Comparison of ENCODE assay signal across 9 cellular contexts in genomic region chr11:127345819-127346459, GRCh38.
A peak's percentile ranks its signal among the peaks of the same experiment; 100 is the strongest.
DNase-seq lines count a peak whose midpoint lies in the region; ATAC-seq, FAIRE-seq and TF ChIP-seq lines count a peak whose summit lies in the region.
"Had no signal": no experiment of that assay in that cellular context is flagged by ENCODE, and none has a peak within 500 bp of the region (broad histone marks: within the 10 kb centered on the region; RNA-seq: fewer than 3 reads in every experiment).

No MANE protein-coding gene starts in this region.

- H3K27ac Mint-ChIP-seq in CD14-positive monocyte: no peak overlapping the region
- H3K27ac Mint-ChIP-seq in effector memory CD8-positive, alpha-beta T cell: no peak overlapping the region
- H3K27ac Mint-ChIP-seq: IgD-negative memory B cell had no signal

- FAIRE-seq in GM12878 (lab: Jason Lieb, UNC) (peak; percentile 35), kidney (lab: Jason Lieb, UNC) (no peak)

- no peaks in the 10 kb centered on the region for H3K36me3 ChIP-seq in GM12878 (ENCODE audit: control insufficient read depth in 2 of 2, insufficient read depth in 2 of 2, low read length in 1 of 2)
- no peaks in the 10 kb centered on the region for H3K36me3 ChIP-seq in kidney (ENCODE audit: control insufficient read depth in 1 of 2, insufficient read depth in 2 of 2, low read length in 2 of 2)
- H3K36me3 ChIP-seq in thoracic aorta: no peaks in the 10 kb centered on the region

- H2AFZ ChIP-seq in GM12878 (ENCODE audit: control insufficient read depth, low read depth, low read length): no peak overlapping the region

- H4K20me1 ChIP-seq in GM12878 (ENCODE audit: control insufficient read depth, insufficient read depth): no peaks in the 10 kb centered on the region

- H3K79me2 ChIP-seq in GM12878 (ENCODE audit: control insufficient read depth, insufficient read depth, low read length): no peaks in the 10 kb centered on the region

- H3K9ac ChIP-seq in GM12878 (ENCODE audit: control insufficient read depth, insufficient read depth, low read length) (no peak overlapping the region), kidney (ENCODE audit: low read length in 2 of 2) (no peak overlapping the region)

- TF ChIP-seq POLR2A in GM12878 (IDR thresholded peaks at IDR 0.05; ENCODE audit: low read depth, low read length): no peak

- H3K9me3 Mint-ChIP-seq in CD14-positive monocyte: peaks cover 0 to 6% (median 1%) of the 10 kb centered on the region in 7 donors
- H3K9me3 Mint-ChIP-seq in effector memory CD8-positive, alpha-beta T cell: peaks cover 0 to 3% of the 10 kb centered on the region in 2 donors

- intact Hi-C loops in CD14-positive monocyte (cut with micrococcal nuclease): loop anchor here (5.0 to 10.0 kb wide), 2 partner anchors 901 to 904 kb away; no protein-coding TSS in a partner anchor
- intact Hi-C loops in GM12878 (cut with micrococcal nuclease; ENCODE audit: unreplicated experiment): loop anchor here (1.0 to 10.0 kb wide), 3 partner anchors 629 to 905 kb away; no protein-coding TSS in a partner anchor
- intact Hi-C loops in kidney (cut with DNase I): loop anchor here (10.0 kb wide), 1 partner anchor 901 kb away; no protein-coding TSS in a partner anchor

- in situ Hi-C loops in GM12878 (cut with MboI): loop anchor here (5.0 kb wide), 1 partner anchor 899 kb away; no protein-coding TSS in a partner anchor

- H3K4me2 ChIP-seq in GM12878 (ENCODE audit: control insufficient read depth, insufficient read depth): no peak overlapping the region

- no peak for TF ChIP-seq EP300 in GM12878 (IDR thresholded peaks at IDR 0.05; ENCODE audit: borderline replicate concordance in 1 of 2, control insufficient read depth in 1 of 2, low read depth in 2 of 2, low read length in 2 of 2)

- CTCF ChIA-PET in GM12878 (lab: Yijun Ruan, JAX): interaction anchor here (0.7 to 2.9 kb wide), 10 partner anchors 9 to 906 kb away, joined by 3 to 17 read pairs (median 3); no protein-coding TSS in a partner anchor

- no peaks in the 10 kb centered on the region for H3K9me3 ChIP-seq in GM12878 (replicated peaks; ENCODE audit: control insufficient read depth, insufficient read depth, low read length)
- no peaks in the 10 kb centered on the region for H3K9me3 ChIP-seq in kidney (ENCODE audit: control insufficient read depth in 1 of 2, low read length in 2 of 2)
- H3K9me3 ChIP-seq in thoracic aorta: no peaks in the 10 kb centered on the region

- H3K27me3 Mint-ChIP-seq in CD14-positive monocyte (ENCODE audit: low read depth in 3 of 3): peaks cover 0 to 5% (median 4%) of the 10 kb centered on the region in 3 donors
- H3K27me3 Mint-ChIP-seq in effector memory CD8-positive, alpha-beta T cell: no peaks in the 10 kb centered on the region
- H3K27me3 Mint-ChIP-seq: IgD-negative memory B cell had no signal

- TF ChIP-seq CTCF in CD14-positive monocyte (IDR thresholded peaks at IDR 0.05): peak; percentile 29
- TF ChIP-seq CTCF in GM12878 (IDR thresholded peaks at IDR 0.05 in 2 of 3, conservative IDR thresholded peaks at IDR 0.05 in 1 of 3; ENCODE audit: control insufficient read depth in 2 of 3, extremely low read depth in 1 of 3, insufficient read depth in 1 of 3, low read depth in 3 of 3, low read length in 3 of 3): peak; percentile 67 to 76 (median 74)
- TF ChIP-seq CTCF in kidney (IDR thresholded peaks at IDR 0.05; ENCODE audit: borderline replicate concordance, extremely low read depth, insufficient read depth): peak; percentile 63
- TF ChIP-seq CTCF in thoracic aorta (IDR thresholded peaks at IDR 0.05): peak; percentile 42

- H3K4me1 Mint-ChIP-seq in CD14-positive monocyte: no peaks in the 10 kb centered on the region
- H3K4me1 Mint-ChIP-seq in effector memory CD8-positive, alpha-beta T cell (ENCODE audit: low read depth in 2 of 2): no peaks in the 10 kb centered on the region

- RAD21 ChIA-PET in GM12878 (lab: Charles Lee; ENCODE audit: unreplicated experiment): interaction anchor here (1.1 to 2.9 kb wide), 4 partner anchors 181 to 1036 kb away, joined by 3 to 11 read pairs (median 5); no protein-coding TSS in a partner anchor

- DNase-seq in CD14-positive monocyte (ENCODE audit: low spot score) (no peak), NCI-H345 (lab: John Stamatoyannopoulos, UW) (peak; percentile 42), GM12878 (ENCODE audit: low read depth, low spot score) (no peak), kidney (no peak), thoracic aorta (ENCODE audit: low spot score) (no peak)
- DNase-seq in effector memory CD8-positive, alpha-beta T cell: no peak

- WGBS in GM12878 (ENCODE audit: insufficient coverage, insufficient replicate concordance, low lambda C conversion rate, missing lambda C conversion rate): 6% methylated on average over 12 of the region's 12 CpGs

- SMC1A ChIA-PET in GM12878 (lab: Charles Lee; ENCODE audit: uncharacterized antibody, unreplicated experiment): interaction anchor here (0.8 to 1.5 kb wide), 3 partner anchors 212 to 905 kb away, joined by 3 to 9 read pairs (median 8); no protein-coding TSS in a partner anchor

- H3K27me3 ChIP-seq in GM12878 (replicated peaks in 1 of 2; ENCODE audit: control insufficient read depth in 2 of 2, insufficient read depth in 2 of 2, low read length in 1 of 2) (no peaks in the 10 kb centered on the region; a peak in 1 of 4 replicates), thoracic aorta (replicated peaks; ENCODE audit: insufficient read depth) (no peaks in the 10 kb centered on the region)

- BruUV-seq in GM12878 (replicated peaks; lab: Mats Ljungman, UMichigan): no TSS peak

- POLR2A ChIA-PET in GM12878 (lab: Charles Lee): no interaction called here

- H3K4me3 Mint-ChIP-seq in CD14-positive monocyte: no peak overlapping the region
- no peak overlapping the region for H3K4me3 Mint-ChIP-seq in effector memory CD8-positive, alpha-beta T cell
- H3K4me3 Mint-ChIP-seq: IgD-negative memory B cell had no signal

- no peaks in the 10 kb centered on the region for H3K36me3 Mint-ChIP-seq in CD14-positive monocyte
- no peaks in the 10 kb centered on the region for H3K36me3 Mint-ChIP-seq in effector memory CD8-positive, alpha-beta T cell (ENCODE audit: insufficient read depth)
- H3K36me3 Mint-ChIP-seq: IgD-negative memory B cell had no signal

- TF ChIP-seq RAD21 in GM12878 (IDR thresholded peaks at IDR 0.05; ENCODE audit: insufficient read depth, low read depth, low read length): peak; percentile 57

- no peak overlapping the region for H3K27ac ChIP-seq in GM12878 (ENCODE audit: control insufficient read depth, insufficient read depth)
- no peak overlapping the region for H3K27ac ChIP-seq in kidney (ENCODE audit: low read depth in 2 of 2, low read length in 2 of 2)
- H3K27ac ChIP-seq in thoracic aorta: no peak overlapping the region

- H3K4me3 ChIP-seq in GM12878 (no peak overlapping the region), kidney (ENCODE audit: low read length in 2 of 2) (no peak overlapping the region), thoracic aorta (no peak overlapping the region)

- ATAC-seq in GM19351 (IDR thresholded peaks at IDR 0.05; ENCODE audit: unreplicated experiment) (peak; percentile 72), GM12878 (peak; percentile 52), thoracic aorta (ENCODE audit: insufficient number of reproducible peaks, low FRiP score, low read depth) (no peak), HG03280 (IDR thresholded peaks at IDR 0.05; ENCODE audit: unreplicated experiment) (no peak)
- no peak for ATAC-seq in effector memory CD8-positive, alpha-beta T cell (replicated peaks)

- H3K4me1 ChIP-seq in GM12878 (ENCODE audit: control insufficient read depth, insufficient read depth, low read length): no peaks in the 10 kb centered on the region
- no peaks in the 10 kb centered on the region for H3K4me1 ChIP-seq in kidney (ENCODE audit: control insufficient read depth in 1 of 2, insufficient read depth in 1 of 2, low read depth in 1 of 2, low read length in 2 of 2)
- H3K4me1 ChIP-seq in thoracic aorta (ENCODE audit: control insufficient read depth in 1 of 2, low read depth in 2 of 2): no peaks in the 10 kb centered on the region

TF ChIP-seq in GM12878, 131 proteins besides CTCF, POLR2A, EP300 and RAD21:
- no peak for TF ChIP-seq SMAD5 (IDR thresholded peaks at IDR 0.05; ENCODE audit: low read depth)
- no peak for TF ChIP-seq ZNF207 (IDR thresholded peaks at IDR 0.05; ENCODE audit: borderline replicate concordance)
- no peak for TF ChIP-seq ZNF687 (IDR thresholded peaks at IDR 0.05)
- no peak for TF ChIP-seq CBFB (IDR thresholded peaks at IDR 0.05; ENCODE audit: low read depth)
- TF ChIP-seq SMC3 (IDR thresholded peaks at IDR 0.05; ENCODE audit: borderline replicate concordance, low read length): peak; percentile 75
- no peak for TF ChIP-seq ZZZ3 (IDR thresholded peaks at IDR 0.05; ENCODE audit: control insufficient read depth, insufficient read length, low read depth)

Comparison
In these comparisons a context has a peak if more than half of its experiments do, and no peak if none do; other contexts are left out.
1. ATAC-seq: peak in GM19351 (single experiment) and GM12878 (single experiment); none in thoracic aorta (single experiment), HG03280 (single experiment) and effector memory CD8-positive, alpha-beta T cell (single experiment).
2. Peak in every context shown above with its lines, with median percentiles within 50 percentile points of each other: CTCF ChIP-seq.